ENCODE assay signal across 10 cellular contexts in the genomic region with DNA sequence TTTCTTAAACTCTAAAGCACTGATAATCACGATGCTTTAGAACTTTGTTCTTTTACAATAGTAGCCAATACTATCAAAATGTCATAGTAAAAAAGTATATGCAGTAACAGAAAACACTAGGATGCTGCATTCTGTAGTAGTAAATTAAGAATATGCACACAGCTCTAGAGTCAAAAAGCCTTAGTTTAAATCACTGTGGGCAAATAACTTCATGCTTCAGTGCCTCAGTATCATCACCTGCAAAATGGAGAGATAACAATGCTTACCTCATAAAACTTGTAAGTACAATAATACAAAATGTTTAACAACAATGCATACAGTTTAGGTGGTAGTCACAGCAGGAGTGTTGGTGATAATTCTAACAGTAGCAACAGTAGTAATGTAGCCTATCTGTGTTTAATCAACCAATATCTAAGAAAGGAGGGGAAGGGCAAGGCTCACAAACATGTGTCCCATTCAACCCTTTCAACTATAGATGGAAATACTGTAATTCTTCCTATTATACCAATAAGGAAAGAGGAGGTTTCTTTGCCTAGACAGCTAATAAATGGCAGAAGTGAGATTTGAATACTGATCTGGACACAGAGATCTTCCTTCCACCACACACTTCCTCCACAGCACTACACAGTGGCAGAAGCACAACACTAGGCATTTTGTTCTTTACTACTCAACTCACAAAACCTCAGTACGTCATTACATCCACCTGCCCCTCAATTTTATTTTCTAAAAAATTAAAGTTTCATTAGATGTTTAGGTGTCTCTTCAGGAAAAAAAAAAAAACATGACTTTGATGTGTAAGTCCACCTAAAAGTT. TPM values are rescaled to one million over a fixed set of nuclear protein-coding genes. Genes with fewer than 3 reads are reported as not detected.
A peak's percentile ranks its signal among the peaks of the same experiment; 100 is the strongest.
DNase-seq lines count a peak whose midpoint lies in the region; ATAC-seq and TF ChIP-seq lines count a peak whose summit lies in the region.
"Had no signal": no experiment of that assay in that cellular context is flagged by ENCODE, and none has a peak within 500 bp of the region (broad histone marks: within the 10 kb centered on the region; RNA-seq: fewer than 3 reads in every experiment).

No MANE protein-coding gene starts in this region.

- H3K27me3 ChIP-seq in uterus = no peaks in the 10 kb centered on the region

- CTCF ChIA-PET in T-cell (lab: Charles Lee) = interaction anchor here (0.6 to 3.0 kb wide), 6 partner anchors 9 to 1085 kb away, joined by 3 to 22 read pairs (median 6); no protein-coding TSS in a partner anchor

- H3K36me3 Mint-ChIP-seq in activated naive CD4-positive, alpha-beta T cell treated with anti-CD3 and anti-CD28 coated beads, Interleukin-2, amount 50 U/mL, for 24 hours = peaks cover 18% of the 10 kb centered on the region
- H3K36me3 Mint-ChIP-seq in T-cell = peaks cover 31% of the 10 kb centered on the region
- H3K36me3 Mint-ChIP-seq in stimulated activated naive B cell treated with anti-CD40 and anti-IgM and Interleukin-4, amounts not matched to agents 10 μg/mL and 1 μg/mL and 100 μg/mL, for 72 hours = peaks cover 23 to 38% of the 10 kb centered on the region in 2 donors

- DNase-seq in activated naive CD4-positive, alpha-beta T cell treated with Interleukin-2 at 50 U/mL for 16 hours = no peak
- DNase-seq in T-cell (no peak), uterus (no peak), NCI-H1092 (lab: John Stamatoyannopoulos, UW) (no peak), posterior cingulate gyrus (no peak)
- DNase-seq in stimulated activated naive B cell treated with anti-CD40 and anti-IgM and Interleukin-4, amounts not matched to agents 10 μg/mL and 1 μg/mL and 100 μg/mL, for 72 hours = no peak
- DNase-seq: NCI-H1930 had no signal

- H3K4me1 Mint-ChIP-seq in activated naive CD4-positive, alpha-beta T cell treated with anti-CD3 and anti-CD28 coated beads, Interleukin-2, amount 50 U/mL, for 24 hours = peaks cover 9% of the 10 kb centered on the region
- peaks cover 8 to 42% (median 22%) of the 10 kb centered on the region in 3 donors for H3K4me1 Mint-ChIP-seq in T-cell
- peaks cover 29 to 40% of the 10 kb centered on the region in 2 donors for H3K4me1 Mint-ChIP-seq in stimulated activated naive B cell treated with anti-CD40 and anti-IgM and Interleukin-4, amounts not matched to agents 10 μg/mL and 1 μg/mL and 100 μg/mL, for 72 hours

- no peaks in the 10 kb centered on the region for H3K9me3 ChIP-seq in uterus
- H3K9me3 ChIP-seq: thoracic aorta had no signal

- no peaks in the 10 kb centered on the region for H3K9me3 Mint-ChIP-seq in activated naive CD4-positive, alpha-beta T cell treated with anti-CD3 and anti-CD28 coated beads, Interleukin-2, amount 50 U/mL, for 24 hours
- H3K9me3 Mint-ChIP-seq in T-cell = no peaks in the 10 kb centered on the region
- no peaks in the 10 kb centered on the region for H3K9me3 Mint-ChIP-seq in stimulated activated naive B cell treated with anti-CD40 and anti-IgM and Interleukin-4, amounts not matched to agents 10 μg/mL and 1 μg/mL and 100 μg/mL, for 72 hours

- H3K27me3 Mint-ChIP-seq in activated naive CD4-positive, alpha-beta T cell treated with anti-CD3 and anti-CD28 coated beads, Interleukin-2, amount 50 U/mL, for 24 hours = no peaks in the 10 kb centered on the region
- no peaks in the 10 kb centered on the region for H3K27me3 Mint-ChIP-seq in T-cell
- H3K27me3 Mint-ChIP-seq in stimulated activated naive B cell treated with anti-CD40 and anti-IgM and Interleukin-4, amounts not matched to agents 10 μg/mL and 1 μg/mL and 100 μg/mL, for 72 hours = no peaks in the 10 kb centered on the region

- intact Hi-C loops in uterus (cut with DNase I; ENCODE audit: low total_unique reads) (no loop called here), posterior cingulate gyrus (cut with DNase I) (no loop called here)

- TF ChIP-seq CTCF in uterus (IDR thresholded peaks at IDR 0.05) = no peak

- no peak overlapping the region for H3K27ac ChIP-seq in uterus
- H3K27ac ChIP-seq: thoracic aorta had no signal

- no peaks in the 10 kb centered on the region for H3K36me3 ChIP-seq in uterus

- ATAC-seq in HG03025 (IDR thresholded peaks at IDR 0.05; ENCODE audit: low FRiP score, unreplicated experiment) (peak; percentile 26), T-cell (replicated peaks in 1 of 4) (no peak)
- ATAC-seq in stimulated activated naive B cell treated with anti-CD40 and anti-IgM and Interleukin-4, amounts not matched to agents 10 μg/mL and 1 μg/mL and 100 μg/mL, for 72 hours (replicated peaks) = peak; percentile 35 to 45

- H3K27ac Mint-ChIP-seq in activated naive CD4-positive, alpha-beta T cell treated with anti-CD3 and anti-CD28 coated beads, Interleukin-2, amount 50 U/mL, for 24 hours = peak overlapping the region; percentile 81
- peak overlapping the region; percentile 57 to 77 for H3K27ac Mint-ChIP-seq in T-cell
- peak overlapping the region; percentile 34 for H3K27ac Mint-ChIP-seq in stimulated activated naive B cell treated with anti-CD40 and anti-IgM and Interleukin-4, amounts not matched to agents 10 μg/mL and 1 μg/mL and 100 μg/mL, for 72 hours

- no peak overlapping the region for H3K4me3 ChIP-seq in uterus
- H3K4me3 ChIP-seq: thoracic aorta had no signal

- H3K4me3 Mint-ChIP-seq in activated naive CD4-positive, alpha-beta T cell treated with anti-CD3 and anti-CD28 coated beads, Interleukin-2, amount 50 U/mL, for 24 hours = no peak overlapping the region
- peak overlapping the region in 1 of 3 donors; percentile 3 for H3K4me3 Mint-ChIP-seq in T-cell
- H3K4me3 Mint-ChIP-seq in stimulated activated naive B cell treated with anti-CD40 and anti-IgM and Interleukin-4, amounts not matched to agents 10 μg/mL and 1 μg/mL and 100 μg/mL, for 72 hours = peak overlapping the region; percentile 26 to 34

- TF ChIP-seq POLR2A in uterus (IDR thresholded peaks at IDR 0.05) = no peak

- H3K4me1 ChIP-seq in uterus = no peaks in the 10 kb centered on the region

- POLR2A ChIA-PET in T-cell (lab: Charles Lee) = interaction anchor here (0.6 to 0.7 kb wide), 7 partner anchors 9 to 1727 kb away, joined by 3 to 9 read pairs (median 4); no protein-coding TSS in a partner anchor

RNA-seq across cellular contexts. Expression of a gene that starts 4.6 kb away (rescaled TPM):
- total RNA-seq in T-cell (10 to 100 TPM; 76.7 to 97.8 (median 77.9) TPM), uterus (10 to 100 TPM; 33.8 to 83.8 (median 54.5) TPM)

Comparison
In these comparisons a context has a peak if more than half of its experiments do, and no peak if none do; other contexts are left out.
1. ATAC-seq: peak in HG03025 (single experiment) and stimulated activated naive B cell treated with anti-CD40 and anti-IgM and Interleukin-4, amounts not matched to agents 10 μg/mL and 1 μg/mL and 100 μg/mL, for 72 hours (2 of 2); none in T-cell (0 of 4).
2. Peak in every context shown above with its lines, with median percentiles within 50 percentile points of each other: H3K27ac Mint-ChIP-seq.